ENCODE assay signal across 10 cellular contexts in genomic region chr7:130909881-130910672, GRCh38.
DNase-seq lines count a peak whose midpoint lies in the region; ATAC-seq, FAIRE-seq and TF ChIP-seq lines count a peak whose summit lies in the region.
"Had no signal": no experiment of that assay in that cellular context is flagged by ENCODE, and none has a peak within 500 bp of the region (broad histone marks: within the 10 kb centered on the region; RNA-seq: fewer than 3 reads in every experiment).

No MANE protein-coding gene starts in this region.

- H3K4me1 ChIP-seq in SJCRH30 = peaks cover 36% of the 10 kb centered on the region

- TF ChIP-seq CTCF in retinal pigment epithelial cell (conservative IDR thresholded peaks at IDR 0.05; ENCODE audit: low read depth, low read length) (no peak), D721Med (IDR thresholded peaks at IDR 0.05; ENCODE audit: insufficient read depth, missing control alignments) (no peak)

- FAIRE-seq in G401.6 (lab: Jason Lieb, UNC) (peak; percentile 31), frontal cortex (lab: Jason Lieb, UNC) (no peak), D721Med (lab: Jason Lieb, UNC) (no peak)

- H3K36me3 ChIP-seq in SJCRH30 = no peaks in the 10 kb centered on the region

- no peak overlapping the region for H3K27ac ChIP-seq in SJCRH30
- H3K27ac ChIP-seq: HL-60 had no signal

- no peak for ATAC-seq in HG03457 (IDR thresholded peaks at IDR 0.05; ENCODE audit: unreplicated experiment)

- no peak for DNase-seq in SJCRH30
- DNase-seq in dermis blood vessel endothelial cell = peak; percentile 81
- DNase-seq in retinal pigment epithelial cell (ENCODE audit: low read depth) = no peak
- no peak for DNase-seq in frontal cortex (ENCODE audit: low spot score in 2 of 2)
- no peak for DNase-seq in NCI-H2107 (lab: John Stamatoyannopoulos, UW)
- DNase-seq in D721Med (ENCODE audit: insufficient read length, low spot score) = no peak
- DNase-seq: activated effector memory CD4-positive, alpha-beta T cell treated with Interleukin-2 at 50 U/mL for 16 hours had no signal

- H3K4me3 ChIP-seq in SJCRH30 (peak overlapping the region; percentile 54; the same call in 1 of the 2 replicates), retinal pigment epithelial cell (ENCODE audit: low read length) (peak overlapping the region; percentile 81)

- no peaks in the 10 kb centered on the region for H3K27me3 ChIP-seq in SJCRH30

- no peaks in the 10 kb centered on the region for H3K9me3 ChIP-seq in SJCRH30 (replicated peaks)
